Comparison of ENCODE assay signal across 16 cellular contexts in the genomic region with DNA sequence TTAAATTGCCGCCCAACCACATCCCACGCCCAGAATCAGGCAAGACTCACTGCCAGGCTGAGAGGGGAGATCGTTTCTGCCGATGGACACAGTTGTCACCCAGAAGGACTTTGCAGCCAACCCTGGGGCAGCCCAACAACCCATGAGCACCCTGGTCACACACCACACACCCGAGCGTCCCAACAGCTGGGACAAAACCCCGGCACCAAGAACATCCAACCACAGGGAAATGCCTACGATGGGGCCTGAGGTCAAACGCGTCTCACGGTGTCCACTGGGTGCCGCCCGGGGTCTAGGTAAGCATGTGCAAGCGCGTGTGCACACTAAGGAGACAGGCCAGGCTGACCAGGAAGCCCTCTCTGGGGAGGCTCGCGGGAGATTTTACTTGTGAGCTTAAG. TPM values are rescaled to one million over a fixed set of nuclear protein-coding genes. Genes with fewer than 3 reads are reported as not detected.
A peak's percentile ranks its signal among the peaks of the same experiment; 100 is the strongest.
DNase-seq lines count a peak whose midpoint lies in the region; ATAC-seq and TF ChIP-seq lines count a peak whose summit lies in the region.
"Had no signal": no experiment of that assay in that cellular context is flagged by ENCODE, and none has a peak within 500 bp of the region (broad histone marks: within the 10 kb centered on the region; RNA-seq: fewer than 3 reads in every experiment).

No MANE protein-coding gene starts in this region.

- DNase-seq in H7, result peak; percentile 54
- DNase-seq in MV-4-11 (lab: John Stamatoyannopoulos, UW), result peak; percentile 24
- no peak for DNase-seq in glutamatergic neuron
- DNase-seq in stimulated activated naive B cell treated with anti-CD40 and anti-IgM and Interleukin-4, amounts not matched to agents 10 μg/mL and 1 μg/mL and 100 μg/mL, for 72 hours, result no peak
- DNase-seq in SKM-1 (lab: John Stamatoyannopoulos, UW; ENCODE audit: unreplicated experiment), result no peak
- DNase-seq in amygdala (lab: John Stamatoyannopoulos, UW), result no peak
- DNase-seq in stimulated activated CD4-positive, alpha-beta T cell treated with anti-CD3 and anti-CD28 coated beads, Interleukin-4, amount 100 ng/mL, for 1 hour, result no peak
- DNase-seq: CD8-positive, alpha-beta T cell; COR-L47; DMS153; DMS79 treated with DMSO at 0.1 percent for 48 hours; EL; GDM1; GOT3; HCEC 1CT had no signal

- H3K36me3 ChIP-seq in H7 (replicated peaks; ENCODE audit: control insufficient read depth, insufficient read depth, low read length), result peaks cover 11% of the 10 kb centered on the region

- TF ChIP-seq CTCF in glutamatergic neuron (IDR thresholded peaks at IDR 0.05; ENCODE audit: partially characterized antibody, unreplicated experiment), result no peak

- peak overlapping the region; percentile 17 for H3K4me3 Mint-ChIP-seq in glutamatergic neuron (ENCODE audit: unreplicated experiment)
- H3K4me3 Mint-ChIP-seq in stimulated activated naive B cell treated with anti-CD40 and anti-IgM and Interleukin-4, amounts not matched to agents 10 μg/mL and 1 μg/mL and 100 μg/mL, for 72 hours, result no peak overlapping the region
- H3K4me3 Mint-ChIP-seq: B cell; CD8-positive, alpha-beta T cell had no signal

- no peaks in the 10 kb centered on the region for H3K36me3 Mint-ChIP-seq in glutamatergic neuron (ENCODE audit: unreplicated experiment)
- peaks cover 25 to 34% of the 10 kb centered on the region in 2 donors for H3K36me3 Mint-ChIP-seq in stimulated activated naive B cell treated with anti-CD40 and anti-IgM and Interleukin-4, amounts not matched to agents 10 μg/mL and 1 μg/mL and 100 μg/mL, for 72 hours

- no peak for ATAC-seq in stimulated activated naive B cell treated with anti-CD40 and anti-IgM and Interleukin-4, amounts not matched to agents 10 μg/mL and 1 μg/mL and 100 μg/mL, for 72 hours (replicated peaks)
- ATAC-seq: CD8-positive, alpha-beta T cell had no signal

- H3K9me3 Mint-ChIP-seq in glutamatergic neuron (ENCODE audit: unreplicated experiment), result no peaks in the 10 kb centered on the region
- H3K9me3 Mint-ChIP-seq in stimulated activated naive B cell treated with anti-CD40 and anti-IgM and Interleukin-4, amounts not matched to agents 10 μg/mL and 1 μg/mL and 100 μg/mL, for 72 hours, result no peaks in the 10 kb centered on the region
- H3K9me3 Mint-ChIP-seq: CD8-positive, alpha-beta T cell had no signal

- no peak overlapping the region for H3K4me3 ChIP-seq in H7 (ENCODE audit: insufficient read depth, low read depth, low read length)

- peaks cover 11% of the 10 kb centered on the region for H3K4me1 Mint-ChIP-seq in glutamatergic neuron (ENCODE audit: low read depth, unreplicated experiment)
- peaks cover 15 to 22% of the 10 kb centered on the region in 2 donors for H3K4me1 Mint-ChIP-seq in stimulated activated naive B cell treated with anti-CD40 and anti-IgM and Interleukin-4, amounts not matched to agents 10 μg/mL and 1 μg/mL and 100 μg/mL, for 72 hours

- H3K27me3 ChIP-seq in H7 (ENCODE audit: control insufficient read depth, insufficient read depth, low read length), result no peaks in the 10 kb centered on the region

- H3K27ac Mint-ChIP-seq in glutamatergic neuron (ENCODE audit: unreplicated experiment), result peak overlapping the region; percentile 71
- H3K27ac Mint-ChIP-seq in stimulated activated naive B cell treated with anti-CD40 and anti-IgM and Interleukin-4, amounts not matched to agents 10 μg/mL and 1 μg/mL and 100 μg/mL, for 72 hours, result peak overlapping the region; percentile 48
- H3K27ac Mint-ChIP-seq: B cell; CD8-positive, alpha-beta T cell had no signal

- H3K27me3 Mint-ChIP-seq in glutamatergic neuron (ENCODE audit: unreplicated experiment), result peaks cover 7% of the 10 kb centered on the region
- H3K27me3 Mint-ChIP-seq in stimulated activated naive B cell treated with anti-CD40 and anti-IgM and Interleukin-4, amounts not matched to agents 10 μg/mL and 1 μg/mL and 100 μg/mL, for 72 hours, result no peaks in the 10 kb centered on the region
- H3K27me3 Mint-ChIP-seq: B cell had no signal

RNA-seq across cellular contexts. Expression of gene LMNB2, which starts 13.0 kb away (rescaled TPM):
- 204 and 229 TPM in 2 replicates for total RNA-seq in H7 (2014; rRNA removed; shearing (Covaris generic))
- total RNA-seq in glutamatergic neuron (ENCODE audit: unreplicated experiment), result 45.8 TPM

RNA-seq across cellular contexts. Expression of gene TIMM13, which starts 16.4 kb away (rescaled TPM):
- total RNA-seq in H7 (2014; rRNA removed; shearing (Covaris generic)), result 176 and 179 TPM in 2 replicates
- total RNA-seq in glutamatergic neuron (ENCODE audit: unreplicated experiment), result 91.5 TPM

RNA-seq across cellular contexts. Expression of gene GADD45B, which starts 32.1 kb away (rescaled TPM):
- 29.4 and 39.9 TPM in 2 replicates for total RNA-seq in H7 (2014; rRNA removed; shearing (Covaris generic))
- total RNA-seq in glutamatergic neuron (ENCODE audit: unreplicated experiment), result 3.8 TPM

Comparison
In these comparisons a context has a peak if more than half of its experiments do, and no peak if none do; other contexts are left out.
1. DNase-seq: peak in H7 (single experiment) and MV-4-11 (single experiment); none in glutamatergic neuron (single experiment), stimulated activated naive B cell treated with anti-CD40 and anti-IgM and Interleukin-4, amounts not matched to agents 10 μg/mL and 1 μg/mL and 100 μg/mL, for 72 hours (single experiment), SKM-1 (single experiment), amygdala (0 of 56) and stimulated activated CD4-positive, alpha-beta T cell treated with anti-CD3 and anti-CD28 coated beads, Interleukin-4, amount 100 ng/mL, for 1 hour (single experiment).